Comparison of ENCODE assay signal across 1 cellular context in genomic region chr6:158923801-158924498, GRCh38.
TF ChIP-seq lines count a peak whose summit lies in the region.

No MANE protein-coding gene starts in this region.

TF ChIP-seq in K562, 482 proteins besides CTCF, POLR2A, EP300 and RAD21 (continued from another document):
- TF ChIP-seq ZBTB49 (CRISPR knock-in tag; IDR thresholded peaks at IDR 0.05; ENCODE audit: borderline replicate concordance) (no peak), POLR2AphosphoS2 (IDR thresholded peaks at IDR 0.05; ENCODE audit: low read length) (no peak), GATA2 (CRISPR knock-in tag; IDR thresholded peaks at IDR 0.05) (no peak), CEBPB (tag; IDR thresholded peaks at IDR 0.05) (peak; percentile 36; the same call in 1 of the 2 replicates), CBX3 (IDR thresholded peaks at IDR 0.05; ENCODE audit: borderline replicate concordance in 1 of 2, low read length in 2 of 2) (no peak), ZNF133 (CRISPR knock-in tag; IDR thresholded peaks at IDR 0.05) (no peak), CHCHD3 (CRISPR knock-in tag; IDR thresholded peaks at IDR 0.05) (no peak), E2F8 (IDR thresholded peaks at IDR 0.05; ENCODE audit: low read depth, partially characterized antibody) (no peak), SMAD4 (CRISPR knock-in tag; conservative IDR thresholded peaks at IDR 0.05) (no peak), SMARCA4 (IDR thresholded peaks at IDR 0.05) (0 out of 2 replicates have a peak, but pooled peaks have one; percentile 9), HCFC1 (IDR thresholded peaks at IDR 0.05; ENCODE audit: low read depth, low read length) (no peak), PHTF2 (CRISPR knock-in tag; IDR thresholded peaks at IDR 0.05) (no peak), FIP1L1 (IDR thresholded peaks at IDR 0.05; ENCODE audit: low read depth, low read length, poor library complexity, severe bottlenecking) (no peak), MAFG (tag; conservative IDR thresholded peaks at IDR 0.05) (no peak), SMC3 (conservative IDR thresholded peaks at IDR 0.05; ENCODE audit: insufficient read depth, low read depth, low read length) (no peak), ZNF408 (CRISPR knock-in tag; IDR thresholded peaks at IDR 0.05; ENCODE audit: low read depth) (no peak), ZNF124 (CRISPR knock-in tag; IDR thresholded peaks at IDR 0.05) (no peak), ZNF347 (CRISPR knock-in tag; IDR thresholded peaks at IDR 0.05; ENCODE audit: low read depth) (no peak), RAD51 (IDR thresholded peaks at IDR 0.05; ENCODE audit: borderline replicate concordance, low read depth) (no peak), MYBL2 (IDR thresholded peaks at IDR 0.05; ENCODE audit: low read depth) (no peak), MYBL2 (CRISPR knock-in tag; IDR thresholded peaks at IDR 0.05; ENCODE audit: borderline replicate concordance) (no peak), MAZ (CRISPR knock-in tag; conservative IDR thresholded peaks at IDR 0.05 in 1 of 2, IDR thresholded peaks at IDR 0.05 in 1 of 2) (no peak), AFF4 (CRISPR knock-in tag; IDR thresholded peaks at IDR 0.05) (no peak), CREB3L1 (IDR thresholded peaks at IDR 0.05; ENCODE audit: borderline replicate concordance, low read depth) (no peak), COPS2 (conservative IDR thresholded peaks at IDR 0.05) (no peak), CBFA2T2 (conservative IDR thresholded peaks at IDR 0.05) (no peak), SMARCC2 (IDR thresholded peaks at IDR 0.05; ENCODE audit: low read depth) (no peak), CEBPG (CRISPR knock-in tag; IDR thresholded peaks at IDR 0.05) (no peak), CEBPG (tag; conservative IDR thresholded peaks at IDR 0.05 in 1 of 2, IDR thresholded peaks at IDR 0.05 in 1 of 2) (0 out of 4 replicates have a peak, but pooled peaks of 1 of the 2 experiments have one; percentile 10), ZNF134 (CRISPR knock-in tag; conservative IDR thresholded peaks at IDR 0.05) (no peak), CREBBP (IDR thresholded peaks at IDR 0.05; ENCODE audit: low read depth, low read length) (no peak), CREB1 (IDR thresholded peaks at IDR 0.05) (no peak), CREB1 (CRISPR knock-in tag; IDR thresholded peaks at IDR 0.05) (no peak), SFPQ (IDR thresholded peaks at IDR 0.05; ENCODE audit: low read depth, low read length) (no peak), MCM2 (IDR thresholded peaks at IDR 0.05; ENCODE audit: low read depth) (no peak), GTF2B (IDR thresholded peaks at IDR 0.05; ENCODE audit: extremely low read depth, insufficient read length) (no peak)
